In genomic region chr22:26432619-26433311, GRCh38 we compare ENCODE assay signal across 14 cellular contexts. TPM values are rescaled to one million over a fixed set of nuclear protein-coding genes. Genes with fewer than 3 reads are reported as not detected.
DNase-seq lines count a peak whose midpoint lies in the region; ATAC-seq and TF ChIP-seq lines count a peak whose summit lies in the region.
"Had no signal": no experiment of that assay in that cellular context is flagged by ENCODE, and none has a peak within 500 bp of the region (broad histone marks: within the 10 kb centered on the region; RNA-seq: fewer than 3 reads in every experiment).

No MANE protein-coding gene starts in this region.

- no peaks in the 10 kb centered on the region for H3K27me3 ChIP-seq in OCI-LY1 (ENCODE audit: insufficient read depth, low read length)
- H3K27me3 ChIP-seq: BLaER1 had no signal

- H3K27ac ChIP-seq in OCI-LY1 (ENCODE audit: low read depth, low read length, poor library complexity, severe bottlenecking) = peak overlapping the region; percentile 37
- H3K27ac ChIP-seq: BLaER1 had no signal

- no peak overlapping the region for H2AFZ ChIP-seq in OCI-LY1 (ENCODE audit: low read length)

- CTCF ChIA-PET in GM10248 (lab: Yijun Ruan, JAX) = interaction anchor here (1.1 kb wide), 1 partner anchor 28 kb away, joined by 5 read pairs; no protein-coding TSS in a partner anchor

- peak overlapping the region; percentile 40 for H3K4me2 ChIP-seq in OCI-LY1 (ENCODE audit: low read length)

- no peaks in the 10 kb centered on the region for H3K9me3 ChIP-seq in OCI-LY1 (ENCODE audit: low read length)
- H3K9me3 ChIP-seq: BLaER1 had no signal

- H3K9ac ChIP-seq in OCI-LY1 (ENCODE audit: low read length) = no peak overlapping the region
- H3K9ac ChIP-seq: BLaER1 had no signal

- peaks cover 45% of the 10 kb centered on the region for H3K4me1 ChIP-seq in OCI-LY1 (ENCODE audit: insufficient read depth, low read length, severe bottlenecking)

- H3K36me3 ChIP-seq in OCI-LY1 (ENCODE audit: insufficient read depth, low read length) = peaks cover 14% of the 10 kb centered on the region

- no peak for ATAC-seq in HG03097 (IDR thresholded peaks at IDR 0.05; ENCODE audit: low FRiP score, unreplicated experiment)
- no peak for ATAC-seq in GM19324 (IDR thresholded peaks at IDR 0.05; ENCODE audit: low FRiP score, unreplicated experiment)
- ATAC-seq: T-cell had no signal

- TF ChIP-seq CTCF in GM10248 (IDR thresholded peaks at IDR 0.05; ENCODE audit: control extremely low read depth, extremely low read depth, low read depth, missing control alignments) (no peak), OCI-LY1 (IDR thresholded peaks at IDR 0.05; ENCODE audit: low read length) (no peak)

- POLR2A ChIA-PET in GM10248 (lab: Yijun Ruan, JAX) = no interaction called here

- no peaks in the 10 kb centered on the region for H3K9me2 ChIP-seq in OCI-LY1 (ENCODE audit: low read depth, low read length)

- no peak overlapping the region for H3K4me3 ChIP-seq in OCI-LY1 (ENCODE audit: low read depth, low read length, poor library complexity, severe bottlenecking)
- H3K4me3 ChIP-seq: BLaER1 had no signal

- DNase-seq in GM10248 (ENCODE audit: extremely low spot score) = peak; percentile 34
- DNase-seq in GM19238 (ENCODE audit: insufficient read length, low spot score) = peak; percentile 31
- peak; percentile 40 for DNase-seq in germinal center (ENCODE audit: low spot score)
- no peak for DNase-seq in kidney glomerular epithelial cell (lab: John Stamatoyannopoulos, UW)
- no peak for DNase-seq in posterior vena cava (ENCODE audit: low spot score)
- DNase-seq: endodermal cell; NCI-H2029 treated with DMSO at 0.1 percent for 48 hours; stimulated activated CD4-positive, alpha-beta T cell treated with anti-CD3 and anti-CD28 coated beads, Interleukin-2, amount 100 ng/mL, for 48 hours; stimulated activated naive CD4-positive, alpha-beta T cell treated with Interleukin-2 at 50 U/mL for 16 hours had no signal

- no peaks in the 10 kb centered on the region; the same call in 1 of the 2 replicates for H3F3A ChIP-seq in OCI-LY1 (ENCODE audit: insufficient read depth, low read length)

- H3K79me2 ChIP-seq in OCI-LY1 (ENCODE audit: insufficient read depth, low read length) = no peaks in the 10 kb centered on the region

- intact Hi-C loops in posterior vena cava (cut with DNase I) = no loop called here

- H4K20me1 ChIP-seq in OCI-LY1 (ENCODE audit: insufficient read depth, low read length) = no peaks in the 10 kb centered on the region

RNA-seq across cellular contexts. Expression of gene ASPHD2, which starts 3.7 kb away (rescaled TPM):
- total RNA-seq in posterior vena cava = under 1 TPM; 0.56 to 0.67 TPM

RNA-seq across cellular contexts. Expression of gene HPS4, which starts 50.8 kb away (rescaled TPM):
- 10 to 100 TPM; 19.3 to 22.1 TPM for total RNA-seq in posterior vena cava

RNA-seq across cellular contexts. Expression of gene SRRD, which starts 50.9 kb away (rescaled TPM):
- total RNA-seq in posterior vena cava = 10 to 100 TPM; 12.5 to 17.8 TPM

Comparison
In these comparisons a context has a peak if more than half of its experiments do, and no peak if none do; other contexts are left out.
1. DNase-seq: peak in GM10248 (single experiment), GM19238 (single experiment) and germinal center (single experiment); none in kidney glomerular epithelial cell (single experiment) and posterior vena cava (single experiment).